Comparison of ENCODE assay signal across 8 cellular contexts in genomic region chr17:2050871-2051387, GRCh38. TPM values are rescaled to one million over a fixed set of nuclear protein-coding genes. Genes with fewer than 3 reads are reported as not detected.
A peak's percentile ranks its signal among the peaks of the same experiment; 100 is the strongest.
DNase-seq lines count a peak whose midpoint lies in the region; ATAC-seq and TF ChIP-seq lines count a peak whose summit lies in the region.

No MANE protein-coding gene starts in this region.

- H3K4me3 Mint-ChIP-seq in activated CD8-positive, alpha-beta T cell treated with anti-CD3 and anti-CD28 coated beads, Interleukin-2, amount 10 ng/mL, durations not matched to agents 7 days and 5 days, result peak overlapping the region; percentile 36

- CTCF ChIA-PET in activated CD8-positive, alpha-beta T cell treated with anti-CD3 and anti-CD28 coated beads, Interleukin-2, amount 10 ng/mL, durations not matched to agents 7 days and 5 days (lab: Charles Lee), result interaction anchor here (0.9 to 1.3 kb wide), 4 partner anchors 194 to 342 kb away, joined by 3 to 5 read pairs (median 4); no protein-coding TSS in a partner anchor

- POLR2A ChIA-PET in activated CD8-positive, alpha-beta T cell treated with anti-CD3 and anti-CD28 coated beads, Interleukin-2, amount 10 ng/mL, durations not matched to agents 7 days and 5 days (lab: Charles Lee), result interaction anchor here (1.6 kb wide), 1 partner anchor 342 kb away, joined by 5 read pairs; no protein-coding TSS in a partner anchor

- H3K27ac ChIP-seq in cardiac muscle cell, result no peak overlapping the region
- no peak overlapping the region for H3K27ac ChIP-seq in upper lobe of right lung

- H3K9me3 ChIP-seq in cardiac muscle cell (ENCODE audit: low read depth) (no peaks in the 10 kb centered on the region), iPS-18c (ENCODE audit: control insufficient read depth, insufficient read depth, low read length) (no peaks in the 10 kb centered on the region), upper lobe of right lung (no peaks in the 10 kb centered on the region)

- DNase-seq in cardiac muscle cell (ENCODE audit: low read depth in 1 of 2, low spot score in 1 of 2) (peak; percentile 57 to 75), Right ventricle myocardium superior (no peak), upper lobe of right lung (no peak)
- DNase-seq in activated CD8-positive, alpha-beta T cell treated with anti-CD3 and anti-CD28 coated beads, Interleukin-2, amount 10 ng/mL, durations not matched to agents 7 days and 5 days, result no peak
- DNase-seq in stimulated activated CD4-positive, alpha-beta T cell treated with anti-CD3 and anti-CD28 coated beads, Interleukin-1b, Interleukin-23, amount 100 ng/mL, for 48 hours, result no peak
- no peak for DNase-seq in stimulated activated naive CD4-positive, alpha-beta T cell (lab: John Stamatoyannopoulos, UW)

- H3K36me3 Mint-ChIP-seq in activated CD8-positive, alpha-beta T cell treated with anti-CD3 and anti-CD28 coated beads, Interleukin-2, amount 10 ng/mL, durations not matched to agents 7 days and 5 days (ENCODE audit: low read depth), result no peaks in the 10 kb centered on the region

- peaks cover 30% of the 10 kb centered on the region for H3K4me1 Mint-ChIP-seq in activated CD8-positive, alpha-beta T cell treated with anti-CD3 and anti-CD28 coated beads, Interleukin-2, amount 10 ng/mL, durations not matched to agents 7 days and 5 days (ENCODE audit: low read depth)

- peaks cover 8% of the 10 kb centered on the region for H3K4me1 ChIP-seq in cardiac muscle cell (ENCODE audit: low read depth)
- H3K4me1 ChIP-seq in upper lobe of right lung, result peaks cover 32% of the 10 kb centered on the region

- H3K4me3 ChIP-seq in cardiac muscle cell (peak overlapping the region; percentile 75), iPS-18c (ENCODE audit: insufficient read depth, low read depth, low read length) (peak overlapping the region; percentile 34; the same call in 1 of the 2 replicates), upper lobe of right lung (peak overlapping the region; percentile 55)

- H3K36me3 ChIP-seq in cardiac muscle cell (no peaks in the 10 kb centered on the region), upper lobe of right lung (no peaks in the 10 kb centered on the region)

- H3K27me3 ChIP-seq in cardiac muscle cell, result peaks cover 70% of the 10 kb centered on the region
- H3K27me3 ChIP-seq in upper lobe of right lung, result peaks cover 5% of the 10 kb centered on the region

- ATAC-seq in Right ventricle myocardium superior (ENCODE audit: poor library complexity), result no peak
- no peak for ATAC-seq in activated CD8-positive, alpha-beta T cell treated with anti-CD3 and anti-CD28 coated beads, Interleukin-2, amount 10 ng/mL, durations not matched to agents 7 days and 5 days
- no peak for ATAC-seq in upper lobe of right lung
- no peak for ATAC-seq in HG02759 (IDR thresholded peaks at IDR 0.05; ENCODE audit: unreplicated experiment)

- intact Hi-C loops in Right ventricle myocardium superior (cut with DNase I) (no loop called here), upper lobe of right lung (cut with DNase I) (no loop called here)

- H3K27ac Mint-ChIP-seq in activated CD8-positive, alpha-beta T cell treated with anti-CD3 and anti-CD28 coated beads, Interleukin-2, amount 10 ng/mL, durations not matched to agents 7 days and 5 days, result peak overlapping the region; percentile 46

- H3K9me3 Mint-ChIP-seq in activated CD8-positive, alpha-beta T cell treated with anti-CD3 and anti-CD28 coated beads, Interleukin-2, amount 10 ng/mL, durations not matched to agents 7 days and 5 days (ENCODE audit: insufficient read depth), result no peaks in the 10 kb centered on the region

- TF ChIP-seq CTCF in cardiac muscle cell (IDR thresholded peaks at IDR 0.05; ENCODE audit: low read depth, low read length), result no peak
- no peak for TF ChIP-seq CTCF in upper lobe of right lung (IDR thresholded peaks at IDR 0.05)

- H3K27me3 Mint-ChIP-seq in activated CD8-positive, alpha-beta T cell treated with anti-CD3 and anti-CD28 coated beads, Interleukin-2, amount 10 ng/mL, durations not matched to agents 7 days and 5 days (ENCODE audit: low read depth), result peaks cover 14% of the 10 kb centered on the region

RNA-seq across cellular contexts. Expression of gene HIC1, which starts 4.0 kb away (rescaled TPM):
- 2.6 and 3.7 TPM in 2 replicates for total RNA-seq in cardiac muscle cell
- 0.88 and 2.7 TPM in 2 replicates for polyA plus RNA-seq in cardiac muscle cell
- 19.3 TPM for total RNA-seq in Right ventricle myocardium superior
- 10 to 100 TPM; 66.8 to 70.8 TPM for total RNA-seq in activated CD8-positive, alpha-beta T cell treated with anti-CD3 and anti-CD28 coated beads, Interleukin-2, amount 10 ng/mL, durations not matched to agents 7 days and 5 days
- 20.8 TPM for total RNA-seq in upper lobe of right lung

RNA-seq across cellular contexts. Expression of gene OVCA2, which starts 9.1 kb away (rescaled TPM):
- total RNA-seq in cardiac muscle cell (36.8 and 48.4 TPM in 2 replicates), Right ventricle myocardium superior (13.7 TPM), upper lobe of right lung (21.4 TPM)
- polyA plus RNA-seq in cardiac muscle cell, result 40.6 and 50.1 TPM in 2 replicates
- 10 to 100 TPM; 34.9 to 40.1 TPM for total RNA-seq in activated CD8-positive, alpha-beta T cell treated with anti-CD3 and anti-CD28 coated beads, Interleukin-2, amount 10 ng/mL, durations not matched to agents 7 days and 5 days

RNA-seq across cellular contexts. Expression of gene DPH1, which starts 21.0 kb away (rescaled TPM):
- total RNA-seq in cardiac muscle cell (43.2 and 88.6 TPM in 2 replicates), Right ventricle myocardium superior (26.8 TPM), upper lobe of right lung (47.8 TPM)
- polyA plus RNA-seq in cardiac muscle cell, result 59.5 and 94.5 TPM in 2 replicates
- 10 to 100 TPM; 24.6 to 24.7 TPM for total RNA-seq in activated CD8-positive, alpha-beta T cell treated with anti-CD3 and anti-CD28 coated beads, Interleukin-2, amount 10 ng/mL, durations not matched to agents 7 days and 5 days

RNA-seq across cellular contexts. Expression of gene RTN4RL1, which starts 25.8 kb away (rescaled TPM):
- total RNA-seq in cardiac muscle cell, result 34.3 and 45.4 TPM in 2 replicates
- 32.2 and 46.2 TPM in 2 replicates for polyA plus RNA-seq in cardiac muscle cell
- 3.4 TPM for total RNA-seq in Right ventricle myocardium superior
- under 1 TPM; 0.10 to 0.18 TPM for total RNA-seq in activated CD8-positive, alpha-beta T cell treated with anti-CD3 and anti-CD28 coated beads, Interleukin-2, amount 10 ng/mL, durations not matched to agents 7 days and 5 days
- total RNA-seq in upper lobe of right lung, result 4.3 TPM

Comparison
In these comparisons a context has a peak if more than half of its experiments do, and no peak if none do; other contexts are left out.
1. DNase-seq: peak in cardiac muscle cell (2 of 2); none in Right ventricle myocardium superior (single experiment), activated CD8-positive, alpha-beta T cell treated with anti-CD3 and anti-CD28 coated beads, Interleukin-2, amount 10 ng/mL, durations not matched to agents 7 days and 5 days (single experiment), upper lobe of right lung (single experiment), stimulated activated CD4-positive, alpha-beta T cell treated with anti-CD3 and anti-CD28 coated beads, Interleukin-1b, Interleukin-23, amount 100 ng/mL, for 48 hours (single experiment) and stimulated activated naive CD4-positive, alpha-beta T cell (0 of 6).
2. Peak in every context shown above with its lines, with median percentiles within 50 percentile points of each other: H3K4me3 ChIP-seq.